8 cellular contexts compared by ENCODE assay signal in the genomic region with DNA sequence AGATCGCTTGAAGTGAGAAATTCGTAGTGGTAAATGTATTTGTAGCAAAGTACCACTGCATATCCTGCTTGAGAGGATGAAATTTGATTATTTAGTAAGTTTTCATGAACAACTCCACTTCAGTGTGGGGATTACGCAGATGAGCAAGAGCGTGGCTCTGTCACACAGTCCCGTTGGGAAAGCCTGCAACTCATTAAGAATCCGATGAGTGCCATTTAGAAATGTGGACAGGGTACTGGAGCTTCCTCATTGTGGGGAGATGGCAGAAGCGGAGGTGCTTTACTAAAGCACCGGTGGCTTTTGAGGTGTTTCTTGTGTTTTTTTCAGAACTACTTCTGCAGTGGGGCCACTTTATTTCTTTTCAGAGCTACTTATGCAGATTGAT. TPM values are rescaled to one million over a fixed set of nuclear protein-coding genes. Genes with fewer than 3 reads are reported as not detected.
DNase-seq lines count a peak whose midpoint lies in the region; ATAC-seq, FAIRE-seq and TF ChIP-seq lines count a peak whose summit lies in the region.

No MANE protein-coding gene starts in this region.

- FAIRE-seq in GM12891 (lab: Jason Lieb, UNC) = no peak

- TF ChIP-seq CTCF in GM10266 (IDR thresholded peaks at IDR 0.05; ENCODE audit: control insufficient read depth, insufficient read depth, low read depth, missing control alignments) (no peak), epithelial cell of esophagus (IDR thresholded peaks at IDR 0.05; ENCODE audit: insufficient read depth, low read depth, low read length, missing control alignments) (no peak)

- peaks cover 29% of the 10 kb centered on the region for H3K4me1 Mint-ChIP-seq in stimulated activated memory B cell treated with anti-CD40 and anti-IgM and Interleukin-4, amounts not matched to agents 10 μg/mL and 1 μg/mL and 100 μg/mL, for 72 hours

- peak overlapping the region; percentile 77 for H3K4me3 ChIP-seq in epithelial cell of esophagus (ENCODE audit: low read length)

- ATAC-seq in GM21529 (IDR thresholded peaks at IDR 0.05; ENCODE audit: unreplicated experiment) = peak; percentile 25
- peak; percentile 68 for ATAC-seq in stimulated activated memory B cell treated with anti-CD40 and anti-IgM and Interleukin-4, amounts not matched to agents 10 μg/mL and 1 μg/mL and 100 μg/mL, for 72 hours
- ATAC-seq in HG02970 (IDR thresholded peaks at IDR 0.05; ENCODE audit: low FRiP score, unreplicated experiment) = no peak

- peak overlapping the region; percentile 91 for H3K4me3 Mint-ChIP-seq in stimulated activated memory B cell treated with anti-CD40 and anti-IgM and Interleukin-4, amounts not matched to agents 10 μg/mL and 1 μg/mL and 100 μg/mL, for 72 hours

- TF ChIP-seq POLR2A in GM12891 (IDR thresholded peaks at IDR 0.05; ENCODE audit: low read depth, low read length) = no peak

- DNase-seq in GM10266 (ENCODE audit: extremely low spot score) (peak; percentile 40), M059J (ENCODE audit: low read depth) (peak; percentile 34), epithelial cell of esophagus (ENCODE audit: low read depth) (no peak), GM12891 (ENCODE audit: insufficient read length, low spot score) (no peak), NCI-H69 (lab: John Stamatoyannopoulos, UW) (no peak)

- H3K27me3 Mint-ChIP-seq in stimulated activated memory B cell treated with anti-CD40 and anti-IgM and Interleukin-4, amounts not matched to agents 10 μg/mL and 1 μg/mL and 100 μg/mL, for 72 hours = peaks cover 25% of the 10 kb centered on the region

- H3K27ac Mint-ChIP-seq in stimulated activated memory B cell treated with anti-CD40 and anti-IgM and Interleukin-4, amounts not matched to agents 10 μg/mL and 1 μg/mL and 100 μg/mL, for 72 hours = peak overlapping the region; percentile 95

- H3K9me3 Mint-ChIP-seq in stimulated activated memory B cell treated with anti-CD40 and anti-IgM and Interleukin-4, amounts not matched to agents 10 μg/mL and 1 μg/mL and 100 μg/mL, for 72 hours = no peaks in the 10 kb centered on the region

- H3K36me3 Mint-ChIP-seq in stimulated activated memory B cell treated with anti-CD40 and anti-IgM and Interleukin-4, amounts not matched to agents 10 μg/mL and 1 μg/mL and 100 μg/mL, for 72 hours = no peaks in the 10 kb centered on the region

TF ChIP-seq in GM12891, 5 proteins besides CTCF, POLR2A, EP300 and RAD21:
- no peak for TF ChIP-seq TAF1 (IDR thresholded peaks at IDR 0.05; ENCODE audit: low read depth, low read length)
- TF ChIP-seq SPI1 (IDR thresholded peaks at IDR 0.05; ENCODE audit: low read depth, low read length) = no peak; the same call in 1 of the 2 replicates
- no peak; the same call in 1 of the 2 replicates for TF ChIP-seq POU2F2 (IDR thresholded peaks at IDR 0.05; ENCODE audit: low read depth, low read length)
- TF ChIP-seq PAX5 (IDR thresholded peaks at IDR 0.05; ENCODE audit: insufficient read depth, low read length, severe bottlenecking) = no peak
- no peak for TF ChIP-seq POLR2AphosphoS5 (IDR thresholded peaks at IDR 0.05; ENCODE audit: low read depth, low read length)
TF ChIP-seq in GM12891: peak in this region for 0.

RNA-seq across cellular contexts. Expression of gene TJP2, which starts 1.4 kb away (rescaled TPM):
- 58.9 and 73.7 TPM in 2 replicates for total RNA-seq in M059J (2014; rRNA removed; shearing (Covaris generic))
- polyA plus RNA-seq in GM12891 (2012; ENCODE audit: low read depth, missing spikeins) = 15.1 TPM

Comparison
In these comparisons a context has a peak if more than half of its experiments do, and no peak if none do; other contexts are left out.
1. DNase-seq: peak in GM10266 (single experiment) and M059J (single experiment); none in epithelial cell of esophagus (single experiment), GM12891 (single experiment) and NCI-H69 (single experiment).